ENCODE assay signal across 13 cellular contexts in genomic region chr3:151445283-151446001, GRCh38. TPM values are rescaled to one million over a fixed set of nuclear protein-coding genes. Genes with fewer than 3 reads are reported as not detected.
DNase-seq lines count a peak whose midpoint lies in the region; ATAC-seq and TF ChIP-seq lines count a peak whose summit lies in the region.
"Had no signal": no experiment of that assay in that cellular context is flagged by ENCODE, and none has a peak within 500 bp of the region (broad histone marks: within the 10 kb centered on the region; RNA-seq: fewer than 3 reads in every experiment).

No MANE protein-coding gene starts in this region.

- no peak for TF ChIP-seq POLR2A in gastrocnemius medialis (IDR thresholded peaks at IDR 0.05)

- no peaks in the 10 kb centered on the region for H3K4me1 Mint-ChIP-seq in activated T-cell treated with anti-CD3 and anti-CD28 coated beads, Interleukin-2, amount 50 U/mL, for 4 hours (ENCODE audit: low read depth)

- TF ChIP-seq CTCF in fibroblast of the aortic adventitia (IDR thresholded peaks at IDR 0.05; ENCODE audit: insufficient read depth, low read length) (no peak), gastrocnemius medialis (IDR thresholded peaks at IDR 0.05 in 4 of 5, conservative IDR thresholded peaks at IDR 0.05 in 1 of 5) (no peak)

- H3K4me3 ChIP-seq in SJSA1 (no peak overlapping the region), fibroblast of the aortic adventitia (ENCODE audit: low read depth, low read length) (no peak overlapping the region), gastrocnemius medialis (no peak overlapping the region)
- H3K4me3 ChIP-seq: A549 had no signal

- no peak for DNase-seq in Right ventricle myocardium superior
- DNase-seq in cardiac septum (ENCODE audit: low spot score): no peak
- peak; percentile 33 to 48 for DNase-seq in SJSA1 (ENCODE audit: low read depth in 1 of 2, low spot score in 2 of 2)
- peak; percentile 97 for DNase-seq in fibroblast of the aortic adventitia (ENCODE audit: low read depth)
- DNase-seq in activated T-cell treated with anti-CD3 and anti-CD28 coated beads, Interleukin-2, amount 50 U/mL, for 4 hours: no peak
- no peak for DNase-seq in gastrocnemius medialis
- DNase-seq: caudate nucleus; head of caudate nucleus; NCI-H2081; stimulated activated naive CD4-positive, alpha-beta T cell treated with Interleukin-2 at 50 U/mL for 16 hours had no signal

- H3K9me3 ChIP-seq in SJSA1 (replicated peaks): no peaks in the 10 kb centered on the region
- H3K9me3 ChIP-seq in gastrocnemius medialis: no peaks in the 10 kb centered on the region
- H3K9me3 ChIP-seq: A549 had no signal

- H3K27me3 ChIP-seq in SJSA1 (replicated peaks) (no peaks in the 10 kb centered on the region), gastrocnemius medialis (no peaks in the 10 kb centered on the region)

- H3K4me3 Mint-ChIP-seq in activated T-cell treated with anti-CD3 and anti-CD28 coated beads, Interleukin-2, amount 50 U/mL, for 4 hours: no peak overlapping the region

- H3K36me3 ChIP-seq in SJSA1 (no peaks in the 10 kb centered on the region), gastrocnemius medialis (no peaks in the 10 kb centered on the region)

- intact Hi-C loops in Right ventricle myocardium superior (cut with DNase I) (no loop called here), cardiac septum (cut with DNase I) (no loop called here), gastrocnemius medialis (cut with DNase I; ENCODE audit: low total_unique reads) (no loop called here)

- H3K36me3 Mint-ChIP-seq in activated T-cell treated with anti-CD3 and anti-CD28 coated beads, Interleukin-2, amount 50 U/mL, for 4 hours (ENCODE audit: insufficient read depth): no peaks in the 10 kb centered on the region

- in situ Hi-C loops in gastrocnemius medialis (cut with MboI; ENCODE audit: low sequenced_read_pairs in 4 of 4): loop anchor here in 2 of 4 donors (10.0 kb wide), 1 partner anchor 389 kb away; no protein-coding TSS in a partner anchor

- no peak overlapping the region for H3K27ac ChIP-seq in SJSA1
- no peak overlapping the region for H3K27ac ChIP-seq in gastrocnemius medialis
- H3K27ac ChIP-seq: A549 had no signal

- ATAC-seq in Right ventricle myocardium superior (ENCODE audit: poor library complexity) (peak; percentile 82), GM18861 (IDR thresholded peaks at IDR 0.05; ENCODE audit: unreplicated experiment) (no peak), GM18870 (IDR thresholded peaks at IDR 0.05; ENCODE audit: unreplicated experiment) (no peak), gastrocnemius medialis (no peak)
- no peak for ATAC-seq in activated T-cell treated with anti-CD3 and anti-CD28 coated beads, Interleukin-2, amount 50 U/mL, for 4 hours
- ATAC-seq: A549 had no signal

- H3K9me3 Mint-ChIP-seq in activated T-cell treated with anti-CD3 and anti-CD28 coated beads, Interleukin-2, amount 50 U/mL, for 4 hours: no peaks in the 10 kb centered on the region

- H3K4me1 ChIP-seq in SJSA1 (replicated peaks) (peaks cover 10% of the 10 kb centered on the region), gastrocnemius medialis (no peaks in the 10 kb centered on the region)
- H3K4me1 ChIP-seq: A549 had no signal

- H3K27me3 Mint-ChIP-seq in activated T-cell treated with anti-CD3 and anti-CD28 coated beads, Interleukin-2, amount 50 U/mL, for 4 hours (ENCODE audit: low read depth): peaks cover 6% of the 10 kb centered on the region

RNA-seq across cellular contexts. Expression of gene IGSF10, which starts 15.4 kb away (rescaled TPM):
- total RNA-seq in Right ventricle myocardium superior (2.6 TPM), cardiac septum (0.83 TPM), fibroblast of the aortic adventitia (ENCODE audit: low replicate concordance) (8.0 and 47.6 TPM in 2 replicates), gastrocnemius medialis (under 1 TPM in 3 of 4 donors, not detected in 1; 0.16 to 0.82 (median 0.16) TPM)
- 0.24 TPM in 1 of 2 replicates, not detected in the other for total RNA-seq in SJSA1 (2014; rRNA removed; shearing (Covaris generic))
- total RNA-seq in activated T-cell treated with anti-CD3 and anti-CD28 coated beads, Interleukin-2, amount 50 U/mL, for 4 hours: under 1 TPM in 1 of 3 donors, not detected in 2; 0.03 TPM

Comparison
In these comparisons a context has a peak if more than half of its experiments do, and no peak if none do; other contexts are left out.
1. DNase-seq: peak in SJSA1 (2 of 2) and fibroblast of the aortic adventitia (single experiment); none in Right ventricle myocardium superior (single experiment), cardiac septum (single experiment), activated T-cell treated with anti-CD3 and anti-CD28 coated beads, Interleukin-2, amount 50 U/mL, for 4 hours (single experiment) and gastrocnemius medialis (0 of 2).